21 cellular contexts compared by ENCODE assay signal in the genomic region with DNA sequence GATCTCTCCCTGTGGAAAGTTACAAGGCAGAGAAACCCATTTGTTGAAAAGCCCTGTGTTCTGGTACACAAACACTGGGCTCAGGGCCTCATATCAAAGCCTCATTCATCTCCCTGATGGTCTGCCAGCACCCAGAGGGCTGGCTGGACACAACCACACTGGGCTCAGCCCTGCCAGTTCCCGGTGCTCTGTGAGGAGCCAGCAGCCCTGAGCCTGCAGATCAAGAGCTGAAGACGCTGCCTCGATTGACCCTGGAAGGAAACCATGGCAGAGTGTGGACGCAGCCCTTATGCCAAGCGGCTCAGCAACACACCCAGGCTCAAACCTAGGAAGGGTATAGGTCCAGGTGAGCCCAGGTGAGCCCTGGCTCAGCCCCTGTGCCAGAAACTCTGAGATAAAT. TPM values are rescaled to one million over a fixed set of nuclear protein-coding genes. Genes with fewer than 3 reads are reported as not detected.
A peak's percentile ranks its signal among the peaks of the same experiment; 100 is the strongest.
DNase-seq lines count a peak whose midpoint lies in the region; FAIRE-seq and TF ChIP-seq lines count a peak whose summit lies in the region.
"Had no signal": no experiment of that assay in that cellular context is flagged by ENCODE, and none has a peak within 500 bp of the region (broad histone marks: within the 10 kb centered on the region; RNA-seq: fewer than 3 reads in every experiment).

No MANE protein-coding gene starts in this region.

- no peaks in the 10 kb centered on the region for H3K27me3 Mint-ChIP-seq in CD14-positive monocyte (ENCODE audit: low read depth in 3 of 3)
- H3K27me3 Mint-ChIP-seq: CD4-positive, alpha-beta memory T cell; stimulated activated naive B cell treated with anti-CD40 and anti-IgM and Interleukin-4, amounts not matched to agents 10 μg/mL and 1 μg/mL and 100 μg/mL, for 72 hours had no signal

- H3K9ac ChIP-seq in BLaER1, result no peak overlapping the region

- H3K4me1 ChIP-seq in BLaER1, result peaks cover 45% of the 10 kb centered on the region

- no peaks in the 10 kb centered on the region for H3K9me3 ChIP-seq in BLaER1
- H3K9me3 ChIP-seq: A549, uterus had no signal

- H3K4me2 ChIP-seq in BLaER1, result 0 out of 2 replicates have a peak overlapping the region, but pooled peaks have one; percentile 97
- H3K4me2 ChIP-seq: A549 had no signal

- no peaks in the 10 kb centered on the region for H4K20me1 ChIP-seq in BLaER1

- no peaks in the 10 kb centered on the region for H3K27me3 ChIP-seq in BLaER1
- H3K27me3 ChIP-seq: brain microvascular endothelial cell, uterus had no signal

- in situ Hi-C loops in GM13976 (cut with MboI; ENCODE audit: low sequenced_read_pairs, unreplicated experiment), result no loop called here

- H3K4me3 ChIP-seq in BLaER1, result no peak overlapping the region
- H3K4me3 ChIP-seq: A549, uterus had no signal

- DNase-seq in amygdala (lab: John Stamatoyannopoulos, UW) (peak in 55 of 56 donors; percentile 16 to 94 (median 77)), globus pallidus (ENCODE audit: low spot score) (peak; percentile 98), nucleus accumbens (lab: John Stamatoyannopoulos, UW) (peak in 55 of 56 donors; percentile 27 to 94 (median 79)), GM12891 (ENCODE audit: insufficient read length, low spot score) (no peak), GM13976 (ENCODE audit: low spot score) (no peak), CD14-positive monocyte (ENCODE audit: low spot score) (no peak), activated gamma-delta T cell treated with Interleukin-2 at 50 U/mL for 16 hours (no peak)
- DNase-seq: activated naive CD4-positive, alpha-beta T cell treated with anti-CD3 and anti-CD28 coated beads, Interleukin-2, amount 50 U/mL, for 16 hours; activated T-cell treated with anti-CD3 and anti-CD28 coated beads for 4 hours; brain microvascular endothelial cell; CD4-positive, alpha-beta memory T cell; DND-41; kidney; NCI-H1417 treated with DMSO at 0.1 percent for 48 hours; NCI-H82; stimulated activated naive B cell treated with anti-CD40 and anti-IgM and Interleukin-4, amounts not matched to agents 10 μg/mL and 1 μg/mL and 100 μg/mL, for 72 hours; uterus had no signal

- peaks cover 47% of the 10 kb centered on the region for H3K4me1 Mint-ChIP-seq in CD14-positive monocyte

- intact Hi-C loops in CD14-positive monocyte (cut with micrococcal nuclease), result no loop called here

- H3K4me3 Mint-ChIP-seq in CD14-positive monocyte, result no peak overlapping the region

- no peak for FAIRE-seq in GM12891 (lab: Jason Lieb, UNC)
- FAIRE-seq: A549, HTR-8/SVneo, kidney, RCC 7860 had no signal

- H3K36me3 ChIP-seq in BLaER1, result peaks cover 41% of the 10 kb centered on the region
- H3K36me3 ChIP-seq: brain microvascular endothelial cell, uterus had no signal

- H3K27ac ChIP-seq in BLaER1, result no peak overlapping the region
- H3K27ac ChIP-seq: A549, brain microvascular endothelial cell, uterus had no signal

- H3K9me3 Mint-ChIP-seq in CD14-positive monocyte, result peaks cover 0 to 3% (median 0%) of the 10 kb centered on the region in 7 donors
- H3K9me3 Mint-ChIP-seq: CD4-positive, alpha-beta memory T cell; stimulated activated naive B cell treated with anti-CD40 and anti-IgM and Interleukin-4, amounts not matched to agents 10 μg/mL and 1 μg/mL and 100 μg/mL, for 72 hours had no signal

- H3K36me3 Mint-ChIP-seq in CD14-positive monocyte, result peaks cover 35 to 42% of the 10 kb centered on the region in 2 donors

- no peak for TF ChIP-seq POLR2A in GM12891 (IDR thresholded peaks at IDR 0.05; ENCODE audit: low read depth, low read length)

- no peak for TF ChIP-seq CTCF in GM13976 (IDR thresholded peaks at IDR 0.05; ENCODE audit: borderline replicate concordance, control extremely low read depth, extremely low read depth, insufficient read depth, missing control alignments)
- no peak for TF ChIP-seq CTCF in CD14-positive monocyte (IDR thresholded peaks at IDR 0.05)

- H3K27ac Mint-ChIP-seq in CD14-positive monocyte, result peak overlapping the region in 1 of 7 donors; percentile 27

TF ChIP-seq in GM12891, 5 proteins besides CTCF, POLR2A, EP300 and RAD21:
- no peak for TF ChIP-seq SPI1 (IDR thresholded peaks at IDR 0.05; ENCODE audit: low read depth, low read length)
- TF ChIP-seq POLR2AphosphoS5 (IDR thresholded peaks at IDR 0.05; ENCODE audit: low read depth, low read length), result no peak
- no peak for TF ChIP-seq POU2F2 (IDR thresholded peaks at IDR 0.05; ENCODE audit: low read depth, low read length)
- no peak for TF ChIP-seq TAF1 (IDR thresholded peaks at IDR 0.05; ENCODE audit: low read depth, low read length)
- no peak for TF ChIP-seq PAX5 (IDR thresholded peaks at IDR 0.05; ENCODE audit: insufficient read depth, low read length, severe bottlenecking)

RNA-seq across cellular contexts. Expression of a gene that starts 2.6 kb away (rescaled TPM):
- polyA plus RNA-seq in GM12891 (2012; ENCODE audit: low read depth, missing spikeins), result 11.0 TPM
- 10 to 100 TPM; 26.6 to 27.9 TPM for polyA plus RNA-seq in CD14-positive monocyte

Comparison
In these comparisons a context has a peak if more than half of its experiments do, and no peak if none do; other contexts are left out.
1. DNase-seq: peak in amygdala (55 of 56), globus pallidus (single experiment) and nucleus accumbens (55 of 56); none in GM12891 (single experiment), GM13976 (single experiment), CD14-positive monocyte (single experiment) and activated gamma-delta T cell treated with Interleukin-2 at 50 U/mL for 16 hours (single experiment).